ENCODE assay signal across 14 cellular contexts in genomic region chr4:32148120-32148666, GRCh38.
DNase-seq lines count a peak whose midpoint lies in the region; ATAC-seq and TF ChIP-seq lines count a peak whose summit lies in the region.
"Had no signal": no experiment of that assay in that cellular context is flagged by ENCODE, and none has a peak within 500 bp of the region (broad histone marks: within the 10 kb centered on the region; RNA-seq: fewer than 3 reads in every experiment).

No MANE protein-coding gene starts in this region.

- peak overlapping the region; percentile 75 for H3K4me2 ChIP-seq in smooth muscle cell
- H3K4me2 ChIP-seq in GM23248 (ENCODE audit: unreplicated experiment) = no peak overlapping the region

- no peaks in the 10 kb centered on the region for H3K9me3 ChIP-seq in smooth muscle cell (replicated peaks; ENCODE audit: low read depth)
- H3K9me3 ChIP-seq in GM23248 (ENCODE audit: low read depth) = no peaks in the 10 kb centered on the region

- H3K79me2 ChIP-seq in smooth muscle cell (ENCODE audit: low read depth) (no peaks in the 10 kb centered on the region), GM23248 (ENCODE audit: insufficient read depth) (no peaks in the 10 kb centered on the region)

- in situ Hi-C loops in GM23248 (cut with MboI) = no loop called here

- ATAC-seq in GM19395 (IDR thresholded peaks at IDR 0.05; ENCODE audit: unreplicated experiment) = no peak
- ATAC-seq: CD8-positive, alpha-beta T cell had no signal

- TF ChIP-seq CTCF in smooth muscle cell (IDR thresholded peaks at IDR 0.05; ENCODE audit: borderline replicate concordance, insufficient read depth, poor library complexity, severe bottlenecking) = no peak

- H3K4me3 ChIP-seq in smooth muscle cell (peak overlapping the region; percentile 35), GM23248 (no peak overlapping the region)

- WGBS in smooth muscle cell (ENCODE audit: low lambda C conversion rate) = 74% methylated on average over 2 of the region's 2 CpGs
- WGBS in GM23248 (ENCODE audit: low coverage in 1 of 2, low lambda C conversion rate in 2 of 2, missing lambda C conversion rate in 2 of 2), 2 experiments = 16 to 22% methylated on average over 2 of the region's 2 CpGs

- H3K4me1 ChIP-seq in smooth muscle cell (ENCODE audit: low read depth) (peaks cover 11% of the 10 kb centered on the region), GM23248 (ENCODE audit: insufficient read depth) (no peaks in the 10 kb centered on the region)

- H4K20me1 ChIP-seq in smooth muscle cell (ENCODE audit: low read depth) = no peaks in the 10 kb centered on the region
- no peaks in the 10 kb centered on the region for H4K20me1 ChIP-seq in GM23248 (ENCODE audit: insufficient read depth)

- H3K27ac ChIP-seq in smooth muscle cell (ENCODE audit: low read depth) (no peak overlapping the region), GM23248 (no peak overlapping the region)
- H3K27ac ChIP-seq: 22Rv1 had no signal

- H3K27me3 ChIP-seq in smooth muscle cell (ENCODE audit: low read depth) = no peaks in the 10 kb centered on the region
- no peaks in the 10 kb centered on the region for H3K27me3 ChIP-seq in GM23248 (replicated peaks; ENCODE audit: insufficient read depth)

- H2AFZ ChIP-seq in smooth muscle cell (ENCODE audit: low read depth) (peak overlapping the region; percentile 87), GM23248 (no peak overlapping the region)

- no peak overlapping the region for H3K9ac ChIP-seq in smooth muscle cell (ENCODE audit: low read depth)
- no peak overlapping the region for H3K9ac ChIP-seq in GM23248

- H3F3A ChIP-seq in smooth muscle cell (ENCODE audit: low read depth) (no peaks in the 10 kb centered on the region), GM23248 (ENCODE audit: insufficient read depth) (no peaks in the 10 kb centered on the region)

- DNase-seq in DMS 273 (lab: John Stamatoyannopoulos, UW; ENCODE audit: unreplicated experiment) = peak; percentile 0
- no peak for DNase-seq in DMS 273 treated with DMSO at 0.1 percent for 48 hours (lab: John Stamatoyannopoulos, UW)
- peak; percentile 71 for DNase-seq in amniotic epithelial cell (ENCODE audit: low read depth)
- DNase-seq in foreskin melanocyte = peak; percentile 49
- DNase-seq in smooth muscle cell (lab: John Stamatoyannopoulos, UW; ENCODE audit: unreplicated experiment) = no peak
- no peak for DNase-seq in GM23248
- DNase-seq in SHP77 (lab: John Stamatoyannopoulos, UW) = no peak
- DNase-seq: activated CD8-positive, alpha-beta memory T cell treated with anti-CD3 and anti-CD28 coated beads, Interleukin-2, amount 50 U/mL, for 48 hours; activated naive CD4-positive, alpha-beta T cell treated with anti-CD3 and anti-CD28 coated beads, Interleukin-2, amount 50 U/mL, for 16 hours; CD8-positive, alpha-beta T cell; NCI-H1930; substantia nigra had no signal

- H3K36me3 ChIP-seq in smooth muscle cell (ENCODE audit: low read depth) (no peaks in the 10 kb centered on the region), GM23248 (ENCODE audit: low read depth) (no peaks in the 10 kb centered on the region)

- H3K9me2 ChIP-seq in GM23248 (ENCODE audit: insufficient read depth) = no peaks in the 10 kb centered on the region

Comparison
In these comparisons a context has a peak if more than half of its experiments do, and no peak if none do; other contexts are left out.
1. DNase-seq: peak in DMS 273 (single experiment), amniotic epithelial cell (single experiment) and foreskin melanocyte (single experiment); none in DMS 273 treated with DMSO at 0.1 percent for 48 hours (single experiment), smooth muscle cell (single experiment), GM23248 (single experiment) and SHP77 (0 of 2).